16 cellular contexts compared by ENCODE assay signal in the genomic region with DNA sequence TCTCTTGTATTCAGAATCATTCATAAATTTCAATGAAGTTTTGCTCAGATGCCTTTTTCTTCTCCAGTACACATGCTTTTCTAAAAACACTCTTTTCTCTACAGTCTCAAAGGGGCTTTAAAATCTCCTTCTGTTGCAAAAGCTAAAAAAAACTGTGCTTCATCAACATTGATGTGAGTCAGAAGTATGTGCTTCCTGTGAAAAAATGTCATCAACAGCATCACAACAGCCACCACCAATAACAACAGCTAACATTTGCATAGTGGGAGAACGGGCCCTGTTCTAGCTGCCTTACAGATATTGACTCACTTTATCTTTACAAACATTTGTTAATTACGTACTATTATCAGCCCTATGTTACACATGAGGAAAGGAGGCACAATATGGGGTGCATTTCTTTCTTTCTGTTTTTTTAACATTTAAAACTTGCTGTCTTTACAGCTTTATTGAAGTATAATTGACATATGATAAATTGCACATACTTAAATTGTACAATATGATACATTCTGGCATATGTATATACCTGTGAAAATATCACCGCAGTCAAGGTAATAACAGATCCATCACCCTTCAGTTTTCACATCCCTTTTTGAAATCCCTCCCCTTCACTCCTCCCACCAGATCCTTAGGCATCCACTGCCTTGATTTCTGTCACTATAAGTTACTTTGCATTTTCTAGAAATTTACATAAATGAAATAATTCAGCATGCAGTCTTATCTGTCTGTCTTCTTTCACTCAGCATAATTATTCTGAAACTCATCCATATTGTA.
A peak's percentile ranks its signal among the peaks of the same experiment; 100 is the strongest.
DNase-seq lines count a peak whose midpoint lies in the region; ATAC-seq and TF ChIP-seq lines count a peak whose summit lies in the region.
"Had no signal": no experiment of that assay in that cellular context is flagged by ENCODE, and none has a peak within 500 bp of the region (broad histone marks: within the 10 kb centered on the region; RNA-seq: fewer than 3 reads in every experiment).

No MANE protein-coding gene starts in this region.

- TF ChIP-seq CTCF in Caco-2 (IDR thresholded peaks at IDR 0.05; ENCODE audit: insufficient read depth in 1 of 2, low read depth in 1 of 2, low read length in 1 of 2, severe bottlenecking in 1 of 2, unreplicated experiment in 1 of 2): no peak
- TF ChIP-seq CTCF in fibroblast of pulmonary artery (IDR thresholded peaks at IDR 0.05; ENCODE audit: low read length, missing control alignments): no peak
- TF ChIP-seq CTCF in esophagus muscularis mucosa (IDR thresholded peaks at IDR 0.05): no peak

- H3K4me1 Mint-ChIP-seq in Caco-2 (ENCODE audit: low read depth, unreplicated experiment): peaks cover 26% of the 10 kb centered on the region

- POLR2A ChIA-PET in Caco-2 (lab: Charles Lee): no interaction called here

- in situ Hi-C loops in SK-MEL-5 (cut with HindIII; ENCODE audit: low pct_unique_long_range_greater_than_20kb, low sequenced_read_pairs): no loop called here
- in situ Hi-C loops in HAP-1 (cut with MboI; ENCODE audit: low sequenced_read_pairs): no loop called here

- BruUV-seq in Caco-2 (replicated peaks; lab: Mats Ljungman, UMichigan): no TSS peak

- H3K9me3 Mint-ChIP-seq in Caco-2 (ENCODE audit: unreplicated experiment): peaks cover 9% of the 10 kb centered on the region

- no peaks in the 10 kb centered on the region for H3K27me3 Mint-ChIP-seq in Caco-2 (ENCODE audit: insufficient read depth, unreplicated experiment)

- no peak for TF ChIP-seq EP300 in esophagus muscularis mucosa (IDR thresholded peaks at IDR 0.05)

- H3K27me3 ChIP-seq in Caco-2 (replicated peaks; ENCODE audit: control insufficient read depth, insufficient read depth, low read length): no peaks in the 10 kb centered on the region
- H3K27me3 ChIP-seq in esophagus muscularis mucosa: no peaks in the 10 kb centered on the region
- no peaks in the 10 kb centered on the region for H3K27me3 ChIP-seq in HAP-1 (ENCODE audit: low read depth)

- ATAC-seq in GM19463 (IDR thresholded peaks at IDR 0.05; ENCODE audit: unreplicated experiment): no peak
- ATAC-seq in HG03039 (IDR thresholded peaks at IDR 0.05; ENCODE audit: unreplicated experiment): no peak
- ATAC-seq: A549 had no signal

- peaks cover 6% of the 10 kb centered on the region; the same call in 1 of the 2 replicates for H3K9me3 ChIP-seq in Caco-2
- H3K9me3 ChIP-seq in esophagus muscularis mucosa: no peaks in the 10 kb centered on the region
- no peaks in the 10 kb centered on the region; the same call in 1 of the 2 replicates for H3K9me3 ChIP-seq in HAP-1
- H3K9me3 ChIP-seq: A549 had no signal

- no peak for DNase-seq in Caco-2
- peak; percentile 4 for DNase-seq in SK-MEL-5 (ENCODE audit: low read depth, low spot score)
- DNase-seq in fibroblast of pulmonary artery (ENCODE audit: low read depth): peak; percentile 35
- DNase-seq in putamen (ENCODE audit: low spot score): peak; percentile 34
- DNase-seq in esophagus muscularis mucosa (ENCODE audit: extremely low spot score): no peak
- no peak for DNase-seq in HAP-1 (ENCODE audit: low spot score in 2 of 2)
- DNase-seq: DMS79 treated with DMSO at 0.1 percent for 48 hours, GDM1, IMR-90, NCI-H1417 treated with DMSO at 0.1 percent for 48 hours, NCI-H2029, NCI-H524, RPMI8226 had no signal

- H3K27ac Mint-ChIP-seq in Caco-2 (ENCODE audit: unreplicated experiment): peak overlapping the region; percentile 63

- CTCF ChIA-PET in Caco-2 (lab: Charles Lee): no interaction called here

- no peak overlapping the region for H3K27ac ChIP-seq in esophagus muscularis mucosa (replicated peaks in 1 of 4)
- H3K27ac ChIP-seq: A549 had no signal

- H3K36me3 Mint-ChIP-seq in Caco-2 (ENCODE audit: insufficient read depth, unreplicated experiment): no peaks in the 10 kb centered on the region

- no peak overlapping the region for H3K4me3 Mint-ChIP-seq in Caco-2 (ENCODE audit: unreplicated experiment)

- WGBS in esophagus muscularis mucosa: 85% methylated on average over 3 of the region's 3 CpGs

- intact Hi-C loops in Caco-2 (cut with micrococcal nuclease; ENCODE audit: unreplicated experiment): loop anchor here (10.0 kb wide), 1 partner anchor 456 kb away; no protein-coding TSS in a partner anchor
- intact Hi-C loops in esophagus muscularis mucosa (cut with DNase I): no loop called here

- H3K4me3 ChIP-seq in Caco-2 (ENCODE audit: low read depth, low read length): no peak overlapping the region
- H3K4me3 ChIP-seq in fibroblast of pulmonary artery (replicated peaks; ENCODE audit: low read depth, low read length): no peak overlapping the region
- no peak overlapping the region for H3K4me3 ChIP-seq in esophagus muscularis mucosa
- H3K4me3 ChIP-seq in HAP-1: no peak overlapping the region
- H3K4me3 ChIP-seq: A549 had no signal

- H3K4me1 ChIP-seq in Caco-2: peaks cover 38% of the 10 kb centered on the region
- H3K4me1 ChIP-seq in esophagus muscularis mucosa: no peaks in the 10 kb centered on the region
- no peaks in the 10 kb centered on the region for H3K4me1 ChIP-seq in HAP-1
- H3K4me1 ChIP-seq: A549 had no signal

- TF ChIP-seq POLR2A in esophagus muscularis mucosa (IDR thresholded peaks at IDR 0.05; ENCODE audit: low read depth): no peak

- H3K36me3 ChIP-seq in Caco-2 (ENCODE audit: control insufficient read depth, insufficient read depth, low read length) (no peaks in the 10 kb centered on the region), esophagus muscularis mucosa (no peaks in the 10 kb centered on the region), HAP-1 (replicated peaks) (no peaks in the 10 kb centered on the region)

Comparison
In these comparisons a context has a peak if more than half of its experiments do, and no peak if none do; other contexts are left out.
1. DNase-seq: peak in SK-MEL-5 (single experiment), fibroblast of pulmonary artery (single experiment) and putamen (single experiment); none in Caco-2 (0 of 2), esophagus muscularis mucosa (single experiment) and HAP-1 (0 of 2).